In genomic region chr17:33716937-33717336, GRCh38 we compare ENCODE assay signal across 29 cellular contexts.
A peak's percentile ranks its signal among the peaks of the same experiment; 100 is the strongest.
DNase-seq lines count a peak whose midpoint lies in the region; ATAC-seq and TF ChIP-seq lines count a peak whose summit lies in the region.
"Had no signal": no experiment of that assay in that cellular context is flagged by ENCODE, and none has a peak within 500 bp of the region (broad histone marks: within the 10 kb centered on the region; RNA-seq: fewer than 3 reads in every experiment).

No MANE protein-coding gene starts in this region.

- H3K9me2 ChIP-seq in neural cell (ENCODE audit: insufficient read depth, low read length): no peaks in the 10 kb centered on the region

- 56 to 75% methylated on average over 2 of the region's 2 CpGs for WGBS in esophagus squamous epithelium, 2 donors

- H3K4me2 ChIP-seq in neural cell (ENCODE audit: low read length): no peak overlapping the region
- H3K4me2 ChIP-seq: A549; BLaER1; BLaER1 treated with 17β-estradiol and CSF1 and Interleukin-3, amounts not matched to agents 10 nM and 100 nM had no signal

- TF ChIP-seq POLR2A in esophagus squamous epithelium (IDR thresholded peaks at IDR 0.05): no peak

- no peaks in the 10 kb centered on the region for H3K9me3 ChIP-seq in neural cell (ENCODE audit: low read length)
- no peaks in the 10 kb centered on the region for H3K9me3 ChIP-seq in esophagus squamous epithelium
- H3K9me3 ChIP-seq: A549; BE2C; BLaER1; BLaER1 treated with 17β-estradiol and CSF1 and Interleukin-3, amounts not matched to agents 10 nM and 100 nM; Caco-2 had no signal

- no peak overlapping the region for H3K9ac ChIP-seq in neural cell (ENCODE audit: low read length)
- H3K9ac ChIP-seq: BLaER1; BLaER1 treated with 17β-estradiol and CSF1 and Interleukin-3, amounts not matched to agents 10 nM and 100 nM had no signal

- no peak overlapping the region for H2AFZ ChIP-seq in neural cell (ENCODE audit: low read depth, low read length)

- H3K79me2 ChIP-seq in neural cell (replicated peaks; ENCODE audit: insufficient read depth, low read length): no peaks in the 10 kb centered on the region

- H3K4me1 ChIP-seq in esophagus squamous epithelium: no peaks in the 10 kb centered on the region
- H3K4me1 ChIP-seq: A549, BE2C, Caco-2 had no signal

- no peak for ATAC-seq in GM21576 (IDR thresholded peaks at IDR 0.05; ENCODE audit: unreplicated experiment)
- ATAC-seq: A549; CD8-positive, alpha-beta T cell had no signal

- H3K27ac ChIP-seq in neural cell (ENCODE audit: low read length) (peak overlapping the region; percentile 32), esophagus squamous epithelium (no peak overlapping the region)
- H3K27ac ChIP-seq: 22Rv1; A549; BLaER1; BLaER1 treated with 17β-estradiol and CSF1 and Interleukin-3, amounts not matched to agents 10 nM and 100 nM; C4-2B had no signal

- no peaks in the 10 kb centered on the region for H3K36me3 ChIP-seq in neural cell (ENCODE audit: insufficient read depth, low read length)
- no peaks in the 10 kb centered on the region for H3K36me3 ChIP-seq in esophagus squamous epithelium
- H3K36me3 ChIP-seq: BE2C; BLaER1; BLaER1 treated with 17β-estradiol and CSF1 and Interleukin-3, amounts not matched to agents 10 nM and 100 nM had no signal

- H3K4me3 ChIP-seq in neural cell (ENCODE audit: low read length) (no peak overlapping the region), esophagus squamous epithelium (no peak overlapping the region)
- H3K4me3 ChIP-seq: A549; BLaER1; BLaER1 treated with 17β-estradiol and CSF1 and Interleukin-3, amounts not matched to agents 10 nM and 100 nM had no signal

- DNase-seq in putamen (ENCODE audit: low spot score) (peak; percentile 1), esophagus squamous epithelium (lab: John Stamatoyannopoulos, UW) (no peak)
- DNase-seq: 8988T; ACHN; AML-193; BE2C; C1 segment of cervical spinal cord; Caco-2; Calu3; CD4-positive, alpha-beta memory T cell; CD4-positive, alpha-beta T cell; CD4-positive, CD25-positive, alpha-beta regulatory T cell; CD8-positive, alpha-beta memory T cell; CD8-positive, alpha-beta T cell; COR-L47; DMS 273 treated with DMSO at 0.1 percent for 48 hours; DMS153; DMS53; DMS79; DMS79 treated with DMSO at 0.1 percent for 48 hours; DND-41; EL had no signal

- no peaks in the 10 kb centered on the region for H4K20me1 ChIP-seq in neural cell (ENCODE audit: insufficient read depth)
- H4K20me1 ChIP-seq: BLaER1 had no signal

- intact Hi-C loops in esophagus squamous epithelium (cut with DNase I): no loop called here

- H3K27me3 ChIP-seq in neural cell (ENCODE audit: insufficient read depth, low read depth, low read length): no peaks in the 10 kb centered on the region
- H3K27me3 ChIP-seq in esophagus squamous epithelium: peaks cover 0 to 24% (median 0%) of the 10 kb centered on the region in 4 donors
- H3K27me3 ChIP-seq: BLaER1; BLaER1 treated with 17β-estradiol and CSF1 and Interleukin-3, amounts not matched to agents 10 nM and 100 nM had no signal

- TF ChIP-seq CTCF in neural cell (IDR thresholded peaks at IDR 0.05; ENCODE audit: poor library complexity, severe bottlenecking) (no peak), esophagus squamous epithelium (IDR thresholded peaks at IDR 0.05) (no peak)

- no peaks in the 10 kb centered on the region for H3F3A ChIP-seq in neural cell (ENCODE audit: insufficient read depth, low read length, poor library complexity, severe bottlenecking)

- TF ChIP-seq EP300 in neural cell (conservative IDR thresholded peaks at IDR 0.05; ENCODE audit: poor library complexity, severe bottlenecking): peak; percentile 87

- no peak for TF ChIP-seq RAD21 in neural cell (conservative IDR thresholded peaks at IDR 0.05)

TF ChIP-seq in neural cell, 6 proteins besides CTCF, POLR2A, EP300 and RAD21:
- TF ChIP-seq, protein P1, sequence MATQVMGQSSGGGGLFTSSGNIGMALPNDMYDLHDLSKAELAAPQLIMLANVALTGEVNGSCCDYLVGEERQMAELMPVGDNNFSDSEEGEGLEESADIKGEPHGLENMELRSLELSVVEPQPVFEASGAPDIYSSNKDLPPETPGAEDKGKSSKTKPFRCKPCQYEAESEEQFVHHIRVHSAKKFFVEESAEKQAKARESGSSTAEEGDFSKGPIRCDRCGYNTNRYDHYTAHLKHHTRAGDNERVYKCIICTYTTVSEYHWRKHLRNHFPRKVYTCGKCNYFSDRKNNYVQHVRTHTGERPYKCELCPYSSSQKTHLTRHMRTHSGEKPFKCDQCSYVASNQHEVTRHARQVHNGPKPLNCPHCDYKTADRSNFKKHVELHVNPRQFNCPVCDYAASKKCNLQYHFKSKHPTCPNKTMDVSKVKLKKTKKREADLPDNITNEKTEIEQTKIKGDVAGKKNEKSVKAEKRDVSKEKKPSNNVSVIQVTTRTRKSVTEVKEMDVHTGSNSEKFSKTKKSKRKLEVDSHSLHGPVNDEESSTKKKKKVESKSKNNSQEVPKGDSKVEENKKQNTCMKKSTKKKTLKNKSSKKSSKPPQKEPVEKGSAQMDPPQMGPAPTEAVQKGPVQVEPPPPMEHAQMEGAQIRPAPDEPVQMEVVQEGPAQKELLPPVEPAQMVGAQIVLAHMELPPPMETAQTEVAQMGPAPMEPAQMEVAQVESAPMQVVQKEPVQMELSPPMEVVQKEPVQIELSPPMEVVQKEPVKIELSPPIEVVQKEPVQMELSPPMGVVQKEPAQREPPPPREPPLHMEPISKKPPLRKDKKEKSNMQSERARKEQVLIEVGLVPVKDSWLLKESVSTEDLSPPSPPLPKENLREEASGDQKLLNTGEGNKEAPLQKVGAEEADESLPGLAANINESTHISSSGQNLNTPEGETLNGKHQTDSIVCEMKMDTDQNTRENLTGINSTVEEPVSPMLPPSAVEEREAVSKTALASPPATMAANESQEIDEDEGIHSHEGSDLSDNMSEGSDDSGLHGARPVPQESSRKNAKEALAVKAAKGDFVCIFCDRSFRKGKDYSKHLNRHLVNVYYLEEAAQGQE (IDR thresholded peaks at IDR 0.05; ENCODE audit: borderline replicate concordance): peak; percentile 54
- TF ChIP-seq EZH2 (IDR thresholded peaks at IDR 0.05; ENCODE audit: borderline replicate concordance, insufficient read depth, low read length, poor library complexity, severe bottlenecking) (no peak), SMC3 (conservative IDR thresholded peaks at IDR 0.05; ENCODE audit: poor library complexity) (no peak), POLR2AphosphoS5 (IDR thresholded peaks at IDR 0.05) (peak; percentile 67), MXI1 (conservative IDR thresholded peaks at IDR 0.05; ENCODE audit: poor library complexity, severe bottlenecking) (no peak), TAF1 (IDR thresholded peaks at IDR 0.05; ENCODE audit: low read depth) (no peak)
